ENCODE assay signal across 10 cellular contexts in genomic region chr10:23530079-23530478, GRCh38.
DNase-seq lines count a peak whose midpoint lies in the region; TF ChIP-seq lines count a peak whose summit lies in the region.
"Had no signal": no experiment of that assay in that cellular context is flagged by ENCODE, and none has a peak within 500 bp of the region (broad histone marks: within the 10 kb centered on the region; RNA-seq: fewer than 3 reads in every experiment).

No MANE protein-coding gene starts in this region.

- H3K79me2 ChIP-seq in DOHH2 (ENCODE audit: control insufficient read depth, low read length) (no peaks in the 10 kb centered on the region), neural cell (replicated peaks; ENCODE audit: insufficient read depth, low read length) (no peaks in the 10 kb centered on the region)

- peak; percentile 46 for TF ChIP-seq CTCF in DOHH2 (IDR thresholded peaks at IDR 0.05; ENCODE audit: low read depth, low read length, poor library complexity, severe bottlenecking)
- peak; percentile 33 for TF ChIP-seq CTCF in LNCaP clone FGC (IDR thresholded peaks at IDR 0.05; ENCODE audit: control insufficient read depth, extremely low read depth, insufficient read depth)
- TF ChIP-seq CTCF in neural cell (IDR thresholded peaks at IDR 0.05; ENCODE audit: poor library complexity, severe bottlenecking) = peak; percentile 50

- H3K27me3 ChIP-seq in DOHH2 (ENCODE audit: control insufficient read depth, low read length) (no peaks in the 10 kb centered on the region), neural cell (ENCODE audit: insufficient read depth, low read depth, low read length) (no peaks in the 10 kb centered on the region)

- DNase-seq in LNCaP clone FGC (ENCODE audit: low read depth) = no peak
- DNase-seq in dedifferentiated amniotic fluid mesenchymal stem cell (ENCODE audit: extremely low spot score) = peak; percentile 24
- DNase-seq in NCI-H128 (lab: John Stamatoyannopoulos, UW; ENCODE audit: unreplicated experiment) = no peak
- DNase-seq in NCI-H2029 treated with DMSO at 0.1 percent for 48 hours (lab: John Stamatoyannopoulos, UW) = no peak
- DNase-seq in hepatic stellate cell (ENCODE audit: low spot score) = no peak
- DNase-seq: mucosa of descending colon, NCI-H1092 treated with DMSO at 0.1 percent for 48 hours, SHP77 treated with DMSO at 0.1 percent for 48 hours had no signal

- H3K4me1 ChIP-seq in DOHH2 (ENCODE audit: control insufficient read depth, low read length) = peaks cover 15% of the 10 kb centered on the region

- H4K20me1 ChIP-seq in DOHH2 (ENCODE audit: control insufficient read depth, insufficient read depth, low read depth, low read length) (no peaks in the 10 kb centered on the region), neural cell (ENCODE audit: insufficient read depth) (no peaks in the 10 kb centered on the region)

- H3F3A ChIP-seq in DOHH2 (ENCODE audit: control insufficient read depth, insufficient read depth) = no peaks in the 10 kb centered on the region
- no peaks in the 10 kb centered on the region for H3F3A ChIP-seq in neural cell (ENCODE audit: insufficient read depth, low read length, poor library complexity, severe bottlenecking)

- H3K36me3 ChIP-seq in DOHH2 (ENCODE audit: control insufficient read depth, low read length) (no peaks in the 10 kb centered on the region), neural cell (ENCODE audit: insufficient read depth, low read length) (no peaks in the 10 kb centered on the region)

- H3K4me3 ChIP-seq in DOHH2 (ENCODE audit: low read length) = no peak overlapping the region
- H3K4me3 ChIP-seq in LNCaP clone FGC (ENCODE audit: low read depth, low read length) = no peak overlapping the region
- H3K4me3 ChIP-seq in neural cell (ENCODE audit: low read length) = no peak overlapping the region
- H3K4me3 ChIP-seq: mucosa of descending colon had no signal

- TF ChIP-seq EP300 in neural cell (conservative IDR thresholded peaks at IDR 0.05; ENCODE audit: poor library complexity, severe bottlenecking) = no peak

- no peak overlapping the region for H3K9ac ChIP-seq in neural cell (ENCODE audit: low read length)

- H3K9me2 ChIP-seq in DOHH2 (replicated peaks; ENCODE audit: control insufficient read depth, low read length) (no peaks in the 10 kb centered on the region), neural cell (ENCODE audit: insufficient read depth, low read length) (no peaks in the 10 kb centered on the region)

- H3K4me2 ChIP-seq in DOHH2 (ENCODE audit: low read length) (no peak overlapping the region), neural cell (ENCODE audit: low read length) (no peak overlapping the region)

- no peak for TF ChIP-seq RAD21 in neural cell (conservative IDR thresholded peaks at IDR 0.05)

- H3K9me3 ChIP-seq in DOHH2 (ENCODE audit: control insufficient read depth, insufficient read depth, low read length) = no peaks in the 10 kb centered on the region
- no peaks in the 10 kb centered on the region for H3K9me3 ChIP-seq in neural cell (ENCODE audit: low read length)
- H3K9me3 ChIP-seq: mucosa of descending colon had no signal

- H2AFZ ChIP-seq in neural cell (ENCODE audit: low read depth, low read length) = no peak overlapping the region

- no peak overlapping the region for H3K27ac ChIP-seq in DOHH2 (ENCODE audit: low read depth, low read length)
- no peak overlapping the region for H3K27ac ChIP-seq in neural cell (ENCODE audit: low read length)

TF ChIP-seq in neural cell, 6 proteins besides CTCF, POLR2A, EP300 and RAD21:
- TF ChIP-seq POLR2AphosphoS5 (IDR thresholded peaks at IDR 0.05) (no peak), SMC3 (conservative IDR thresholded peaks at IDR 0.05; ENCODE audit: poor library complexity) (peak; percentile 54)
